ENCODE assay signal across 18 cellular contexts in genomic region chr1:200861937-200862647, GRCh38. TPM values are rescaled to one million over a fixed set of nuclear protein-coding genes. Genes with fewer than 3 reads are reported as not detected.
DNase-seq lines count a peak whose midpoint lies in the region; ATAC-seq and TF ChIP-seq lines count a peak whose summit lies in the region.
"Had no signal": no experiment of that assay in that cellular context is flagged by ENCODE, and none has a peak within 500 bp of the region (broad histone marks: within the 10 kb centered on the region; RNA-seq: fewer than 3 reads in every experiment).

No MANE protein-coding gene starts in this region.

- ATAC-seq in GM18861 (IDR thresholded peaks at IDR 0.05; ENCODE audit: unreplicated experiment) (peak; percentile 27), GM19455 (IDR thresholded peaks at IDR 0.05; ENCODE audit: unreplicated experiment) (no peak), foreskin keratinocyte (no peak)

- no peaks in the 10 kb centered on the region for H3K4me1 ChIP-seq in foreskin keratinocyte
- H3K4me1 ChIP-seq: esophagus squamous epithelium, sigmoid colon had no signal

- DNase-seq in GM10248 (ENCODE audit: extremely low spot score) (peak; percentile 40), NOMO-1 treated with dmso at 0.1 percent for 144 hours (lab: John Stamatoyannopoulos, UW; ENCODE audit: unreplicated experiment) (peak; percentile 28), immature natural killer cell (peak in 1 of 3 donors; percentile 38), DMS53 (lab: John Stamatoyannopoulos, UW) (no peak), foreskin keratinocyte (no peak)
- DNase-seq: activated T-cell treated with anti-CD3 and anti-CD28 coated beads for 4 hours; esophagus squamous epithelium; GF-D8; KG1; NCI-H1930; sigmoid colon; SK-N-SH; stimulated activated CD4-positive, alpha-beta T cell treated with anti-CD3 and anti-CD28 coated beads, Interleukin-4, amount 100 ng/mL, for 4 hours had no signal

- peak overlapping the region; percentile 16 to 83 (median 36) for H3K4me3 Mint-ChIP-seq in immature natural killer cell

- no peaks in the 10 kb centered on the region for H3K9me3 Mint-ChIP-seq in immature natural killer cell

- CTCF ChIA-PET in GM10248 (lab: Yijun Ruan, JAX): interaction anchor here (1.0 to 1.6 kb wide), 3 partner anchors 17 to 110 kb away, joined by 3 to 4 read pairs (median 4); no protein-coding TSS in a partner anchor

- POLR2A ChIA-PET in GM10248 (lab: Yijun Ruan, JAX): interaction anchor here (0.7 kb wide), 2 partner anchors 239 to 307 kb away, joined by 5 to 6 read pairs; no protein-coding TSS in a partner anchor

- H3K36me3 Mint-ChIP-seq in immature natural killer cell: no peaks in the 10 kb centered on the region

- peaks cover under 1 to 5% (median 1%) of the 10 kb centered on the region in 3 donors for H3K27me3 Mint-ChIP-seq in immature natural killer cell (ENCODE audit: low read depth in 3 of 3)

- H3K27ac ChIP-seq in foreskin keratinocyte: no peak overlapping the region
- H3K27ac ChIP-seq: C4-2B, coronary artery, sigmoid colon, VCaP had no signal

- H3K27me3 ChIP-seq in foreskin keratinocyte: no peaks in the 10 kb centered on the region
- H3K27me3 ChIP-seq: esophagus squamous epithelium, sigmoid colon had no signal

- H3K27ac Mint-ChIP-seq in immature natural killer cell: peak overlapping the region; percentile 44 to 88 (median 82)

- TF ChIP-seq CTCF in GM10248 (IDR thresholded peaks at IDR 0.05; ENCODE audit: control extremely low read depth, extremely low read depth, low read depth, missing control alignments) (no peak), foreskin keratinocyte (conservative IDR thresholded peaks at IDR 0.05) (no peak)

- H3K4me1 Mint-ChIP-seq in immature natural killer cell: peaks cover 40 to 46% of the 10 kb centered on the region in 2 donors

RNA-seq across cellular contexts. Expression of gene GPR25, which starts 10.7 kb away (rescaled TPM):
- 10 to 100 TPM in 2 of 3 donors, 1 to 10 TPM in 1; 4.5 to 18.9 (median 14.8) TPM for polyA plus RNA-seq in immature natural killer cell
- not detected in 2 replicates for total RNA-seq in foreskin keratinocyte
- not detected in 2 replicates for polyA plus RNA-seq in foreskin keratinocyte
- total RNA-seq: sigmoid colon had no signal
- polyA plus RNA-seq: SK-N-SH had no signal

RNA-seq across cellular contexts. Expression of gene INAVA, which starts 32.6 kb away (rescaled TPM):
- under 1 TPM in 1 of 3 donors, not detected in 2; 0.10 TPM for polyA plus RNA-seq in immature natural killer cell
- total RNA-seq in foreskin keratinocyte: 21.3 and 41.7 TPM in 2 replicates
- polyA plus RNA-seq in foreskin keratinocyte: 17.5 and 30.4 TPM in 2 replicates

Comparison
In these comparisons a context has a peak if more than half of its experiments do, and no peak if none do; other contexts are left out.
1. DNase-seq: peak in GM10248 (single experiment) and NOMO-1 treated with dmso at 0.1 percent for 144 hours (single experiment); none in DMS53 (single experiment) and foreskin keratinocyte (0 of 2).
2. RNA of gene INAVA, which starts 32.6 kb away (polyA plus RNA-seq): 17.5 to 30.4 TPM in foreskin keratinocyte; 0.10 TPM in immature natural killer cell; every median in the first group is over 10 times any median in the second.